Comparison of ENCODE assay signal across 42 cellular contexts in the genomic region with DNA sequence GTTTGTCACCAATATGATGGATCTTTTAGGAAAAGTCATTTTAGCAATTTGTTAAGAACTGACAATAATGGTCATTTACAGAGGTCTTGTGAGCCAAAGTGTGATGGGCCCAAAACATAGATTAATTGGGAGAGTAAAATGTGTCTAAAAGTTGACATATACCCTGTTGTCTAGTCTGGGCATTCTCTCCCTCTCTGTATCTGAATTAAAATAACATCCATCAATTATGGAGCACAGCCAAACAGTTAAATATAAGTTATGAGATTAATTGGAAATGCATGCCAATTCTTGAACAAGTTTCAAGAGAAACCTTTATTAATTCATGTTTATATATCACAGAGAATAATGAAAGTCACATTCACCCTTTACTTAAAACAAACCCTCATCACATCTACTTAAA. TPM values are rescaled to one million over a fixed set of nuclear protein-coding genes. Genes with fewer than 3 reads are reported as not detected.
"Had no signal": no experiment of that assay in that cellular context is flagged by ENCODE, and none has a peak within 500 bp of the region (broad histone marks: within the 10 kb centered on the region; RNA-seq: fewer than 3 reads in every experiment).

No MANE protein-coding gene starts in this region.

- H3K9me3 Mint-ChIP-seq: activated naive CD4-positive, alpha-beta T cell treated with anti-CD3 and anti-CD28 coated beads for 36 hours; activated naive CD4-positive, alpha-beta T cell treated with anti-CD3 and anti-CD28 coated beads, Interleukin-2, amount 10 ng/mL, durations not matched to agents 7 days and 5 days; activated naive CD4-positive, alpha-beta T cell treated with anti-CD3 and anti-CD28 coated beads, Interleukin-2, amount 50 U/mL, for 24 hours; activated naive CD4-positive, alpha-beta T cell treated with anti-CD3 and anti-CD28 coated beads, Interleukin-2, amount 50 U/mL, for 72 hours; activated naive CD8-positive, alpha-beta T cell treated with anti-CD3 and anti-CD28 coated beads for 36 hours; activated naive CD8-positive, alpha-beta T cell treated with anti-CD3 and anti-CD28 coated beads, Interleukin-2, amount 10 ng/mL, durations not matched to agents 7 days and 5 days; activated naive CD8-positive, alpha-beta T cell treated with anti-CD3 and anti-CD28 coated beads, Interleukin-2, amount 50 U/mL, for 24 hours; activated T-cell treated with anti-CD3 and anti-CD28 coated beads, Interleukin-2, amount 50 U/mL, for 24 hours; activated T-cell treated with anti-CD3 and anti-CD28 coated beads, Interleukin-2, amount 50 U/mL, for 4 hours; activated T-cell treated with anti-CD3 and anti-CD28 coated beads, Interleukin-2, amount 50 U/mL, for 72 hours; activated T-helper 1 cell treated with anti-CD3 and anti-CD28 coated beads, Interleukin-12 subunit alpha, Interleukin-12 subunit beta, Interleukin-2, Interleukin-4 antibody, amounts not matched to agents 30 ng/mL and 10 ng/mL and 1 ng/mL, durations not matched to agents 14 hours and 24 hours and 36 hours; activated T-helper 17 cell treated with anti-CD3 and anti-CD28 coated beads, Interleukin-2, amount 50 U/mL, for 72 hours; activated T-helper 2 cell treated with anti-CD3 and anti-CD28 coated beads, Interferon-gamma antibody, Interleukin-2, Interleukin-4, amounts not matched to agents 10 μg/mL and 5 μg/mL and 100 μg/mL, durations not matched to agents 14 hours and 24 hours and 36 hours; brain; central memory CD8-positive, alpha-beta T cell had no signal

- H3K27ac ChIP-seq: adrenal gland, ascending aorta, brain microvascular endothelial cell, breast epithelium, cardiac muscle cell had no signal

- H3K36me3 Mint-ChIP-seq: activated naive CD4-positive, alpha-beta T cell treated with anti-CD3 and anti-CD28 coated beads, Interleukin-2, amount 10 ng/mL, durations not matched to agents 7 days and 5 days; activated naive CD4-positive, alpha-beta T cell treated with anti-CD3 and anti-CD28 coated beads, Interleukin-2, amount 50 U/mL, for 24 hours; activated naive CD4-positive, alpha-beta T cell treated with anti-CD3 and anti-CD28 coated beads, Interleukin-2, amount 50 U/mL, for 72 hours; activated naive CD8-positive, alpha-beta T cell; activated naive CD8-positive, alpha-beta T cell treated with anti-CD3 and anti-CD28 coated beads for 36 hours; activated naive CD8-positive, alpha-beta T cell treated with anti-CD3 and anti-CD28 coated beads, Interleukin-2, amount 10 ng/mL, durations not matched to agents 7 days and 5 days; brain had no signal

- H3K4me1 ChIP-seq: adrenal gland, ascending aorta, breast epithelium had no signal

- H3K4me3 Mint-ChIP-seq: activated naive CD4-positive, alpha-beta T cell treated with anti-CD3 and anti-CD28 coated beads for 36 hours; activated naive CD4-positive, alpha-beta T cell treated with anti-CD3 and anti-CD28 coated beads, Interleukin-2, amount 10 ng/mL, durations not matched to agents 7 days and 5 days; activated naive CD4-positive, alpha-beta T cell treated with anti-CD3 and anti-CD28 coated beads, Interleukin-2, amount 50 U/mL, for 24 hours; activated naive CD8-positive, alpha-beta T cell; activated naive CD8-positive, alpha-beta T cell treated with anti-CD3 and anti-CD28 coated beads for 36 hours; activated naive CD8-positive, alpha-beta T cell treated with anti-CD3 and anti-CD28 coated beads, Interleukin-2, amount 10 ng/mL, durations not matched to agents 7 days and 5 days; activated naive CD8-positive, alpha-beta T cell treated with anti-CD3 and anti-CD28 coated beads, Interleukin-2, amount 50 U/mL, for 24 hours; activated T-cell treated with anti-CD3 and anti-CD28 coated beads, Interleukin-2, amount 50 U/mL, for 24 hours; activated T-cell treated with anti-CD3 and anti-CD28 coated beads, Interleukin-2, amount 50 U/mL, for 4 hours; activated T-cell treated with anti-CD3 and anti-CD28 coated beads, Interleukin-2, amount 50 U/mL, for 72 hours; activated T-helper 1 cell treated with anti-CD3 and anti-CD28 coated beads, Interleukin-12 subunit alpha, Interleukin-12 subunit beta, Interleukin-2, Interleukin-4 antibody, amounts not matched to agents 30 ng/mL and 10 ng/mL and 1 ng/mL, durations not matched to agents 14 hours and 24 hours and 36 hours; activated T-helper 17 cell treated with anti-CD3 and anti-CD28 coated beads, Interleukin-2, amount 50 U/mL, for 72 hours; brain; central memory CD8-positive, alpha-beta T cell had no signal

- ATAC-seq: activated naive CD4-positive, alpha-beta T cell treated with anti-CD3 and anti-CD28 coated beads, Interleukin-2, amount 50 U/mL, for 72 hours; activated naive CD8-positive, alpha-beta T cell treated with anti-CD3 and anti-CD28 coated beads, Interleukin-2, amount 50 U/mL, for 24 hours; activated T-cell treated with anti-CD3 and anti-CD28 coated beads, Interleukin-2, amount 50 U/mL, for 4 hours; activated T-cell treated with anti-CD3 and anti-CD28 coated beads, Interleukin-2, amount 50 U/mL, for 72 hours; activated T-helper 17 cell treated with anti-CD3 and anti-CD28 coated beads, Interleukin-2, amount 50 U/mL, for 72 hours had no signal

- H3K4me3 ChIP-seq: adrenal gland, ascending aorta, breast epithelium, cardiac muscle cell had no signal

- H3K36me3 ChIP-seq: adrenal gland, ascending aorta, brain microvascular endothelial cell, breast epithelium, cardiac muscle cell had no signal

- H3K4me1 Mint-ChIP-seq: activated naive CD4-positive, alpha-beta T cell treated with anti-CD3 and anti-CD28 coated beads, Interleukin-2, amount 10 ng/mL, durations not matched to agents 7 days and 5 days; activated naive CD4-positive, alpha-beta T cell treated with anti-CD3 and anti-CD28 coated beads, Interleukin-2, amount 50 U/mL, for 24 hours; activated naive CD8-positive, alpha-beta T cell treated with anti-CD3 and anti-CD28 coated beads for 36 hours; activated naive CD8-positive, alpha-beta T cell treated with anti-CD3 and anti-CD28 coated beads, Interleukin-2, amount 10 ng/mL, durations not matched to agents 7 days and 5 days; activated naive CD8-positive, alpha-beta T cell treated with anti-CD3 and anti-CD28 coated beads, Interleukin-2, amount 50 U/mL, for 24 hours; activated T-helper 17 cell treated with anti-CD3 and anti-CD28 coated beads, Interleukin-2, amount 50 U/mL, for 72 hours; brain; central memory CD8-positive, alpha-beta T cell had no signal

- H3K27me3 ChIP-seq: adrenal gland, ascending aorta, brain microvascular endothelial cell, breast epithelium, cardiac muscle cell had no signal

- FAIRE-seq: astrocyte, bronchial epithelial cell had no signal

- H3K27me3 Mint-ChIP-seq: activated naive CD4-positive, alpha-beta T cell treated with anti-CD3 and anti-CD28 coated beads, Interleukin-2, amount 10 ng/mL, durations not matched to agents 7 days and 5 days; activated naive CD8-positive, alpha-beta T cell; activated naive CD8-positive, alpha-beta T cell treated with anti-CD3 and anti-CD28 coated beads for 36 hours; activated naive CD8-positive, alpha-beta T cell treated with anti-CD3 and anti-CD28 coated beads, Interleukin-2, amount 10 ng/mL, durations not matched to agents 7 days and 5 days; activated T-cell treated with anti-CD3 and anti-CD28 coated beads, Interleukin-2, amount 50 U/mL, for 24 hours; brain; central memory CD8-positive, alpha-beta T cell had no signal

- H3K9me3 ChIP-seq: adrenal gland, ascending aorta, breast epithelium had no signal

- H3K27ac Mint-ChIP-seq: activated naive CD4-positive, alpha-beta T cell treated with anti-CD3 and anti-CD28 coated beads for 36 hours; activated naive CD4-positive, alpha-beta T cell treated with anti-CD3 and anti-CD28 coated beads, Interleukin-2, amount 10 ng/mL, durations not matched to agents 7 days and 5 days; activated naive CD4-positive, alpha-beta T cell treated with anti-CD3 and anti-CD28 coated beads, Interleukin-2, amount 50 U/mL, for 24 hours; activated naive CD4-positive, alpha-beta T cell treated with anti-CD3 and anti-CD28 coated beads, Interleukin-2, amount 50 U/mL, for 72 hours; activated naive CD8-positive, alpha-beta T cell; activated naive CD8-positive, alpha-beta T cell treated with anti-CD3 and anti-CD28 coated beads for 36 hours; activated naive CD8-positive, alpha-beta T cell treated with anti-CD3 and anti-CD28 coated beads, Interleukin-2, amount 10 ng/mL, durations not matched to agents 7 days and 5 days; activated naive CD8-positive, alpha-beta T cell treated with anti-CD3 and anti-CD28 coated beads, Interleukin-2, amount 50 U/mL, for 24 hours; activated T-cell treated with anti-CD3 and anti-CD28 coated beads, Interleukin-2, amount 50 U/mL, for 24 hours; activated T-cell treated with anti-CD3 and anti-CD28 coated beads, Interleukin-2, amount 50 U/mL, for 72 hours; activated T-helper 1 cell treated with anti-CD3 and anti-CD28 coated beads, Interleukin-12 subunit alpha, Interleukin-12 subunit beta, Interleukin-2, Interleukin-4 antibody, amounts not matched to agents 30 ng/mL and 10 ng/mL and 1 ng/mL, durations not matched to agents 14 hours and 24 hours and 36 hours; activated T-helper 17 cell treated with anti-CD3 and anti-CD28 coated beads, Interleukin-2, amount 50 U/mL, for 72 hours; activated T-helper 2 cell treated with anti-CD3 and anti-CD28 coated beads, Interferon-gamma antibody, Interleukin-2, Interleukin-4, amounts not matched to agents 10 μg/mL and 5 μg/mL and 100 μg/mL, durations not matched to agents 14 hours and 24 hours and 36 hours; brain had no signal

- DNase-seq: activated effector memory CD4-positive, alpha-beta T cell treated with anti-CD3 and anti-CD28 coated beads, Interleukin-2, amount 50 U/mL, for 16 hours; activated effector memory CD4-positive, alpha-beta T cell treated with Interleukin-2 at 50 U/mL for 16 hours; activated gamma-delta T cell; activated gamma-delta T cell treated with Interleukin-2 at 50 U/mL for 16 hours; activated naive CD4-positive, alpha-beta T cell; activated naive CD4-positive, alpha-beta T cell treated with anti-CD3 and anti-CD28 coated beads for 36 hours; activated naive CD4-positive, alpha-beta T cell treated with anti-CD3 and anti-CD28 coated beads, Interleukin-2, amount 10 ng/mL, durations not matched to agents 7 days and 5 days; activated naive CD4-positive, alpha-beta T cell treated with anti-CD3 and anti-CD28 coated beads, Interleukin-2, amount 50 U/mL, for 16 hours; activated naive CD4-positive, alpha-beta T cell treated with Interleukin-2 at 50 U/mL for 16 hours; activated naive CD8-positive, alpha-beta T cell treated with anti-CD3 and anti-CD28 coated beads for 36 hours; activated naive CD8-positive, alpha-beta T cell treated with anti-CD3 and anti-CD28 coated beads, Interleukin-2, amount 10 ng/mL, durations not matched to agents 7 days and 5 days; activated naive CD8-positive, alpha-beta T cell treated with anti-CD3 and anti-CD28 coated beads, Interleukin-2, amount 50 U/mL, for 24 hours; activated T-cell treated with anti-CD3 and anti-CD28 coated beads, Interleukin-2, amount 50 U/mL, for 1 hour; activated T-cell treated with anti-CD3 and anti-CD28 coated beads, Interleukin-2, amount 50 U/mL, for 24 hours; activated T-cell treated with anti-CD3 and anti-CD28 coated beads, Interleukin-2, amount 50 U/mL, for 4 hours; activated T-cell treated with anti-CD3 and anti-CD28 coated beads, Interleukin-2, amount 50 U/mL, for 48 hours; activated T-cell treated with anti-CD3 and anti-CD28 coated beads, Interleukin-2, amount 50 U/mL, for 72 hours; adrenal gland; amniotic stem cell; amygdala; anterior cingulate cortex; aorta; brain microvascular endothelial cell; caudate nucleus; central memory CD4-positive, alpha-beta T cell; cerebellar nuclear complex had no signal

RNA-seq across cellular contexts. Expression of a gene that starts 13.6 kb away (rescaled TPM):
- total RNA-seq: activated naive CD4-positive, alpha-beta T cell treated with anti-CD3 and anti-CD28 coated beads for 36 hours; activated naive CD4-positive, alpha-beta T cell treated with anti-CD3 and anti-CD28 coated beads, Interleukin-2, amount 50 U/mL, for 72 hours; activated naive CD8-positive, alpha-beta T cell treated with anti-CD3 and anti-CD28 coated beads for 36 hours; activated naive CD8-positive, alpha-beta T cell treated with anti-CD3 and anti-CD28 coated beads, Interleukin-2, amount 10 ng/mL, durations not matched to agents 7 days and 5 days; activated T-cell treated with anti-CD3 and anti-CD28 coated beads, Interleukin-2, amount 50 U/mL, for 4 hours; activated T-cell treated with anti-CD3 and anti-CD28 coated beads, Interleukin-2, amount 50 U/mL, for 72 hours; activated T-helper 1 cell treated with anti-CD3 and anti-CD28 coated beads, Interleukin-12 subunit alpha, Interleukin-12 subunit beta, Interleukin-2, Interleukin-4 antibody, amounts not matched to agents 30 ng/mL and 10 ng/mL and 1 ng/mL, durations not matched to agents 14 hours and 24 hours and 36 hours; activated T-helper 17 cell treated with anti-CD3 and anti-CD28 coated beads, Interleukin-2, amount 50 U/mL, for 72 hours; activated T-helper 2 cell treated with anti-CD3 and anti-CD28 coated beads, Interferon-gamma antibody, Interleukin-2, Interleukin-4, amounts not matched to agents 10 μg/mL and 5 μg/mL and 100 μg/mL, durations not matched to agents 14 hours and 24 hours and 36 hours; ascending aorta; astrocyte; bronchial epithelial cell; cardiac muscle cell; cardiac septum; chondrocyte had no signal
- polyA plus RNA-seq: adipose tissue, adrenal gland, aorta, cardiac muscle cell had no signal
